ENCODE assay signal across 19 cellular contexts in the genomic region with DNA sequence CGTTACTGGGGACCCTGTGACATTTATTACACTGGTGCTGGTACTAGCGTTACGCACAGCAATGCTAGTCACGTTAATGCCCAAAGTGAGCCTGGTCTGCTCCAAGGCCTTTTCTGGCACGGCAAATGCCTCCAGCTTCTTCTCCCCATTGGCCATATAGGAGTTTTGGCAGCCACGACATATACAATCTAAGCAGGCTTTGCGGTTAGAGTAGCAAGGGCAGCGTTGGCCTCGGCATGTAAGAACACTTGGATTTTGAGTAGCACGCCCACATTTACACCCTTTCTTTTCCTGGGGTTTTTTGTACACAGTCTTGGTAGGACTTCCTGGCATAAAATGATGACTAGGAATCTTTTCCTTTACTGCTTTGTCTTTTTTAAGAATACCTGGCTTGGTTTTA. TPM values are rescaled to one million over a fixed set of nuclear protein-coding genes. Genes with fewer than 3 reads are reported as not detected.
DNase-seq lines count a peak whose midpoint lies in the region; TF ChIP-seq lines count a peak whose summit lies in the region.
"Had no signal": no experiment of that assay in that cellular context is flagged by ENCODE, and none has a peak within 500 bp of the region (broad histone marks: within the 10 kb centered on the region; RNA-seq: fewer than 3 reads in every experiment).

No MANE protein-coding gene starts in this region.

- H3K27me3 ChIP-seq in smooth muscle cell (ENCODE audit: low read depth), result no peaks in the 10 kb centered on the region
- H3K27me3 ChIP-seq: spleen had no signal

- H4K20me1 ChIP-seq in smooth muscle cell (ENCODE audit: low read depth) (peaks cover 100% of the 10 kb centered on the region), OCI-LY7 (ENCODE audit: insufficient read depth, low read length) (peaks cover 58% of the 10 kb centered on the region)

- intact Hi-C loops in activated naive CD4-positive, alpha-beta T cell treated with anti-CD3 and anti-CD28 coated beads for 36 hours (cut with micrococcal nuclease), result no loop called here
- intact Hi-C loops in OCI-LY7 (cut with micrococcal nuclease; ENCODE audit: unreplicated experiment), result no loop called here

- no TSS peak for BruUV-seq in OCI-LY7 (replicated peaks; lab: Mats Ljungman, UMichigan)

- H3K9me3 ChIP-seq in SK-N-MC (ENCODE audit: low read depth, low read length) (no peaks in the 10 kb centered on the region), smooth muscle cell (replicated peaks; ENCODE audit: low read depth) (no peaks in the 10 kb centered on the region), OCI-LY7 (ENCODE audit: low read length) (no peaks in the 10 kb centered on the region)
- H3K9me3 ChIP-seq: spleen had no signal

- 87% methylated on average over 10 of the region's 10 CpGs for WGBS in smooth muscle cell (ENCODE audit: low lambda C conversion rate)

- peak overlapping the region; percentile 2 for H3K27ac Mint-ChIP-seq in activated naive CD4-positive, alpha-beta T cell treated with anti-CD3 and anti-CD28 coated beads for 36 hours
- H3K27ac Mint-ChIP-seq in endothelial cell (ENCODE audit: unreplicated experiment), result no peak overlapping the region

- no peak for DNase-seq in activated naive CD4-positive, alpha-beta T cell treated with anti-CD3 and anti-CD28 coated beads for 36 hours
- no peak for DNase-seq in activated naive CD4-positive, alpha-beta T cell treated with Interleukin-2 at 50 U/mL for 16 hours
- DNase-seq in SK-N-MC (ENCODE audit: low read depth, low spot score) (no peak), epithelial cell of prostate (ENCODE audit: low read depth, low spot score) (no peak), smooth muscle cell (lab: John Stamatoyannopoulos, UW; ENCODE audit: unreplicated experiment) (no peak), endothelial cell (ENCODE audit: low spot score) (no peak), NCI-H82 treated with DMSO at 0.1 percent for 48 hours (lab: John Stamatoyannopoulos, UW; ENCODE audit: unreplicated experiment) (no peak), OCI-LY7 (ENCODE audit: low spot score) (no peak)
- DNase-seq: ACHN; activated CD4-positive, alpha-beta T cell treated with anti-CD3 and anti-CD28 coated beads for 1 hour; activated naive CD4-positive, alpha-beta T cell treated with anti-CD3 and anti-CD28 coated beads, Interleukin-2, amount 50 U/mL, for 16 hours; DMS53; erythroblast; NCI-H187; NCI-H446 treated with DMSO at 0.1 percent for 48 hours; NK-92 treated with Interleukin-12 subunit alpha and Interleukin-12 subunit beta, amount 100 ng/mL, for 24 hours; spleen had no signal

- H3K9ac ChIP-seq in SK-N-MC (ENCODE audit: insufficient read length) (no peak overlapping the region), smooth muscle cell (ENCODE audit: low read depth) (no peak overlapping the region)

- no peaks in the 10 kb centered on the region for H3K27me3 Mint-ChIP-seq in activated naive CD4-positive, alpha-beta T cell treated with anti-CD3 and anti-CD28 coated beads for 36 hours (ENCODE audit: low read depth)
- H3K27me3 Mint-ChIP-seq in endothelial cell (ENCODE audit: unreplicated experiment), result no peaks in the 10 kb centered on the region
- H3K27me3 Mint-ChIP-seq: IgD-negative memory B cell had no signal

- peaks cover 44% of the 10 kb centered on the region for H3K36me3 ChIP-seq in SK-N-MC (ENCODE audit: insufficient read depth, low read length)
- no peaks in the 10 kb centered on the region for H3K36me3 ChIP-seq in smooth muscle cell (ENCODE audit: low read depth)
- peaks cover 59% of the 10 kb centered on the region for H3K36me3 ChIP-seq in OCI-LY7 (ENCODE audit: insufficient read depth, low read length)

- H3K4me1 Mint-ChIP-seq in activated naive CD4-positive, alpha-beta T cell treated with anti-CD3 and anti-CD28 coated beads for 36 hours (ENCODE audit: low read depth), result peaks cover 73% of the 10 kb centered on the region
- peaks cover 12% of the 10 kb centered on the region for H3K4me1 Mint-ChIP-seq in endothelial cell (ENCODE audit: unreplicated experiment)

- CTCF ChIA-PET in activated naive CD4-positive, alpha-beta T cell treated with anti-CD3 and anti-CD28 coated beads for 36 hours (lab: Charles Lee), result interaction anchor here (0.8 kb wide), 2 partner anchors 9 to 13 kb away, joined by 3 read pairs; no protein-coding TSS in a partner anchor
- CTCF ChIA-PET in OCI-LY7 (lab: Charles Lee; ENCODE audit: unreplicated experiment), result no interaction called here

- no peak overlapping the region for H3K4me3 Mint-ChIP-seq in activated naive CD4-positive, alpha-beta T cell treated with anti-CD3 and anti-CD28 coated beads for 36 hours
- no peak overlapping the region for H3K4me3 Mint-ChIP-seq in endothelial cell (ENCODE audit: unreplicated experiment)
- H3K4me3 Mint-ChIP-seq: IgD-negative memory B cell, neural crest cell had no signal

- H3K36me3 Mint-ChIP-seq in activated naive CD4-positive, alpha-beta T cell treated with anti-CD3 and anti-CD28 coated beads for 36 hours (ENCODE audit: low read depth), result peaks cover 23% of the 10 kb centered on the region
- peaks cover 11% of the 10 kb centered on the region for H3K36me3 Mint-ChIP-seq in endothelial cell (ENCODE audit: low read depth, unreplicated experiment)

- H2AFZ ChIP-seq in smooth muscle cell (ENCODE audit: low read depth) (no peak overlapping the region), OCI-LY7 (ENCODE audit: low read length) (no peak overlapping the region)

- TF ChIP-seq CTCF in smooth muscle cell (IDR thresholded peaks at IDR 0.05; ENCODE audit: borderline replicate concordance, insufficient read depth, poor library complexity, severe bottlenecking) (no peak), endothelial cell (IDR thresholded peaks at IDR 0.05; ENCODE audit: unreplicated experiment) (no peak), OCI-LY7 (conservative IDR thresholded peaks at IDR 0.05; ENCODE audit: low read length) (no peak)

- POLR2A ChIA-PET in OCI-LY7 (lab: Charles Lee), result interaction anchor here (0.7 to 1.1 kb wide), 2 partner anchors 30 to 37 kb away, joined by 3 read pairs; no protein-coding TSS in a partner anchor

- H3F3A ChIP-seq in smooth muscle cell (ENCODE audit: low read depth), result peaks cover 12% of the 10 kb centered on the region

- peak overlapping the region; percentile 2; the same call in 1 of the 2 replicates for H3K27ac ChIP-seq in SK-N-MC
- H3K27ac ChIP-seq in epithelial cell of prostate, result peak overlapping the region; percentile 81
- H3K27ac ChIP-seq in smooth muscle cell (ENCODE audit: low read depth), result peak overlapping the region; percentile 49
- no peak overlapping the region for H3K27ac ChIP-seq in OCI-LY7 (ENCODE audit: low read depth, low read length, poor library complexity, severe bottlenecking)
- H3K27ac ChIP-seq: spleen had no signal

- H3K79me2 ChIP-seq in smooth muscle cell (ENCODE audit: low read depth) (peaks cover 95% of the 10 kb centered on the region), OCI-LY7 (ENCODE audit: insufficient read depth, low read depth, low read length) (peaks cover 98% of the 10 kb centered on the region)

- peaks cover 5% of the 10 kb centered on the region for H3K4me1 ChIP-seq in smooth muscle cell (ENCODE audit: low read depth)
- H3K4me1 ChIP-seq in OCI-LY7 (ENCODE audit: insufficient read depth, low read length, poor library complexity, severe bottlenecking), result peaks cover 6% of the 10 kb centered on the region

- H3K4me2 ChIP-seq in smooth muscle cell, result no peak overlapping the region
- no peak overlapping the region for H3K4me2 ChIP-seq in OCI-LY7 (ENCODE audit: low read length)

- H3K4me3 ChIP-seq in SK-N-MC, result no peak overlapping the region
- H3K4me3 ChIP-seq in smooth muscle cell, result no peak overlapping the region
- H3K4me3 ChIP-seq in OCI-LY7 (ENCODE audit: low read depth, low read length, poor library complexity, severe bottlenecking), result no peak overlapping the region
- H3K4me3 ChIP-seq: spleen had no signal

- H3K9me2 ChIP-seq in OCI-LY7 (ENCODE audit: insufficient read depth, low read length), result no peaks in the 10 kb centered on the region

- no peaks in the 10 kb centered on the region for H3K9me3 Mint-ChIP-seq in activated naive CD4-positive, alpha-beta T cell treated with anti-CD3 and anti-CD28 coated beads for 36 hours
- H3K9me3 Mint-ChIP-seq in endothelial cell (ENCODE audit: unreplicated experiment), result no peaks in the 10 kb centered on the region
- H3K9me3 Mint-ChIP-seq: IgD-negative memory B cell, neural crest cell had no signal

RNA-seq across cellular contexts. Expression of gene MSL2, which starts 44.9 kb away (rescaled TPM):
- 10 to 100 TPM; 40.6 to 42.7 TPM for total RNA-seq in activated naive CD4-positive, alpha-beta T cell treated with anti-CD3 and anti-CD28 coated beads for 36 hours
- total RNA-seq in smooth muscle cell (16.9 and 39.9 TPM in 2 replicates), endothelial cell (ENCODE audit: unreplicated experiment) (44.7 TPM), OCI-LY7 (2022) (55.2 and 55.6 TPM in 2 replicates)
- 5.7 and 6.9 TPM in 2 replicates for polyA plus RNA-seq in smooth muscle cell
- total RNA-seq in OCI-LY7 (2014; rRNA removed; shearing (Covaris generic)), result 24.9 and 27.1 TPM in 2 replicates
